ENCODE assay signal across 31 cellular contexts in genomic region chr9:116422119-116422979, GRCh38.
"Had no signal": no experiment of that assay in that cellular context is flagged by ENCODE, and none has a peak within 500 bp of the region (broad histone marks: within the 10 kb centered on the region; RNA-seq: fewer than 3 reads in every experiment).

No MANE protein-coding gene starts in this region.

- H3K27me3 Mint-ChIP-seq: activated CD4-positive, alpha-beta memory T cell treated with anti-CD3 and anti-CD28 coated beads for 36 hours; activated CD4-positive, alpha-beta T cell treated with anti-CD3 and anti-CD28 coated beads for 36 hours; activated CD4-positive, alpha-beta T cell treated with anti-CD3 and anti-CD28 coated beads, Interleukin-2, amount 10 ng/mL, durations not matched to agents 24 days and 14 days; activated CD8-positive, alpha-beta memory T cell treated with anti-CD3 and anti-CD28 coated beads, Interleukin-2, amount 10 ng/mL, durations not matched to agents 7 days and 5 days; activated naive CD4-positive, alpha-beta T cell treated with anti-CD3 and anti-CD28 coated beads, Interleukin-2, amount 50 U/mL, for 24 hours; activated naive CD8-positive, alpha-beta T cell treated with anti-CD3 and anti-CD28 coated beads for 36 hours; activated naive CD8-positive, alpha-beta T cell treated with anti-CD3 and anti-CD28 coated beads, Interleukin-2, amount 50 U/mL, for 24 hours; effector memory CD8-positive, alpha-beta T cell had no signal

- H3K27ac ChIP-seq: adrenal gland, body of pancreas, esophagus squamous epithelium, heart left ventricle had no signal

- H3K4me3 ChIP-seq: adrenal gland, body of pancreas, esophagus squamous epithelium, heart left ventricle had no signal

- H3K27ac Mint-ChIP-seq: activated CD4-positive, alpha-beta memory T cell treated with anti-CD3 and anti-CD28 coated beads for 36 hours; activated CD4-positive, alpha-beta T cell treated with anti-CD3 and anti-CD28 coated beads for 36 hours; activated CD4-positive, alpha-beta T cell treated with anti-CD3 and anti-CD28 coated beads, Interleukin-2, amount 10 ng/mL, durations not matched to agents 24 days and 14 days; activated CD8-positive, alpha-beta memory T cell treated with anti-CD3 and anti-CD28 coated beads, Interleukin-2, amount 10 ng/mL, durations not matched to agents 7 days and 5 days; activated CD8-positive, alpha-beta T cell treated with anti-CD3 and anti-CD28 coated beads, Interleukin-2, amount 10 ng/mL, durations not matched to agents 7 days and 5 days; activated naive CD4-positive, alpha-beta T cell treated with anti-CD3 and anti-CD28 coated beads for 36 hours; activated naive CD4-positive, alpha-beta T cell treated with anti-CD3 and anti-CD28 coated beads, Interleukin-2, amount 50 U/mL, for 24 hours; activated naive CD8-positive, alpha-beta T cell treated with anti-CD3 and anti-CD28 coated beads for 36 hours; activated naive CD8-positive, alpha-beta T cell treated with anti-CD3 and anti-CD28 coated beads, Interleukin-2, amount 50 U/mL, for 24 hours; activated T-helper 1 cell treated with anti-CD3 and anti-CD28 coated beads, Interleukin-12 subunit alpha, Interleukin-12 subunit beta, Interleukin-2, Interleukin-4 antibody, amounts not matched to agents 30 ng/mL and 10 ng/mL and 1 ng/mL, durations not matched to agents 14 hours and 24 hours and 36 hours; activated T-helper 2 cell treated with anti-CD3 and anti-CD28 coated beads, Interferon-gamma antibody, Interleukin-2, Interleukin-4, amounts not matched to agents 10 μg/mL and 5 μg/mL and 100 μg/mL, durations not matched to agents 14 hours and 24 hours and 36 hours; effector memory CD8-positive, alpha-beta T cell; T-helper 1 cell treated with Interleukin-12 subunit alpha and Interleukin-12 subunit beta and Interleukin-4 antibody, amounts not matched to agents 30 μg/mL and 1 μg/mL, for 36 hours had no signal

- H3K36me3 ChIP-seq: adrenal gland, esophagus squamous epithelium, heart left ventricle had no signal

- ATAC-seq: activated CD4-positive, alpha-beta T cell treated with anti-CD3 and anti-CD28 coated beads for 36 hours; activated CD8-positive, alpha-beta memory T cell treated with anti-CD3 and anti-CD28 coated beads, Interleukin-2, amount 10 ng/mL, durations not matched to agents 7 days and 5 days; activated CD8-positive, alpha-beta T cell treated with anti-CD3 and anti-CD28 coated beads, Interleukin-2, amount 10 ng/mL, durations not matched to agents 7 days and 5 days; activated naive CD8-positive, alpha-beta T cell treated with anti-CD3 and anti-CD28 coated beads, Interleukin-2, amount 50 U/mL, for 24 hours; body of pancreas; effector memory CD8-positive, alpha-beta T cell; heart left ventricle had no signal

- DNase-seq: activated CD4-positive, alpha-beta memory T cell treated with anti-CD3 and anti-CD28 coated beads for 36 hours; activated CD4-positive, alpha-beta T cell treated with anti-CD3 and anti-CD28 coated beads for 36 hours; activated CD4-positive, alpha-beta T cell treated with anti-CD3 and anti-CD28 coated beads, Interleukin-2, amount 10 ng/mL, durations not matched to agents 24 days and 14 days; activated CD4-positive, CD25-positive, alpha-beta regulatory T cell; activated CD4-positive, CD25-positive, alpha-beta regulatory T cell treated with anti-CD3 and anti-CD28 coated beads, Interleukin-2, amount 50 U/mL, for 72 hours; activated CD8-positive, alpha-beta memory T cell treated with anti-CD3 and anti-CD28 coated beads, Interleukin-2, amount 10 ng/mL, durations not matched to agents 7 days and 5 days; activated CD8-positive, alpha-beta memory T cell treated with anti-CD3 and anti-CD28 coated beads, Interleukin-2, amount 50 U/mL, for 4 hours; activated CD8-positive, alpha-beta T cell treated with anti-CD3 and anti-CD28 coated beads, Interleukin-2, amount 10 ng/mL, durations not matched to agents 7 days and 5 days; activated effector memory CD4-positive, alpha-beta T cell treated with anti-CD3 and anti-CD28 coated beads, Interleukin-2, amount 50 U/mL, for 16 hours; activated naive CD4-positive, alpha-beta T cell treated with anti-CD3 and anti-CD28 coated beads for 36 hours; activated naive CD8-positive, alpha-beta T cell treated with anti-CD3 and anti-CD28 coated beads for 36 hours; activated naive CD8-positive, alpha-beta T cell treated with anti-CD3 and anti-CD28 coated beads, Interleukin-2, amount 50 U/mL, for 24 hours; activated T-cell treated with anti-CD3 and anti-CD28 coated beads, Interleukin-2, amount 50 U/mL, for 1 hour; activated T-cell treated with anti-CD3 and anti-CD28 coated beads, Interleukin-2, amount 50 U/mL, for 48 hours; adrenal gland; amygdala; aorta; body of pancreas; caudate nucleus; cortex of kidney; dermis blood vessel endothelial cell; effector CD4-positive, alpha-beta T cell; effector memory CD8-positive, alpha-beta T cell; esophagus squamous epithelium; heart left ventricle; hypothalamus; T-helper 9 cell had no signal

- H3K27me3 ChIP-seq: adrenal gland, body of pancreas, esophagus squamous epithelium, heart left ventricle had no signal

- H3K9me3 ChIP-seq: adrenal gland, body of pancreas, esophagus squamous epithelium, heart left ventricle had no signal

- H3K4me1 ChIP-seq: adrenal gland, body of pancreas, esophagus squamous epithelium, heart left ventricle had no signal

- H3K4me1 Mint-ChIP-seq: activated CD4-positive, alpha-beta T cell treated with anti-CD3 and anti-CD28 coated beads for 36 hours; activated CD4-positive, alpha-beta T cell treated with anti-CD3 and anti-CD28 coated beads, Interleukin-2, amount 10 ng/mL, durations not matched to agents 24 days and 14 days; activated CD8-positive, alpha-beta memory T cell treated with anti-CD3 and anti-CD28 coated beads, Interleukin-2, amount 10 ng/mL, durations not matched to agents 7 days and 5 days; activated naive CD4-positive, alpha-beta T cell treated with anti-CD3 and anti-CD28 coated beads, Interleukin-2, amount 50 U/mL, for 24 hours; activated naive CD8-positive, alpha-beta T cell treated with anti-CD3 and anti-CD28 coated beads for 36 hours; activated naive CD8-positive, alpha-beta T cell treated with anti-CD3 and anti-CD28 coated beads, Interleukin-2, amount 50 U/mL, for 24 hours had no signal

- H3K4me3 Mint-ChIP-seq: activated CD4-positive, alpha-beta memory T cell treated with anti-CD3 and anti-CD28 coated beads for 36 hours; activated CD4-positive, alpha-beta T cell treated with anti-CD3 and anti-CD28 coated beads for 36 hours; activated CD4-positive, alpha-beta T cell treated with anti-CD3 and anti-CD28 coated beads, Interleukin-2, amount 10 ng/mL, durations not matched to agents 24 days and 14 days; activated CD8-positive, alpha-beta memory T cell treated with anti-CD3 and anti-CD28 coated beads, Interleukin-2, amount 10 ng/mL, durations not matched to agents 7 days and 5 days; activated CD8-positive, alpha-beta T cell treated with anti-CD3 and anti-CD28 coated beads, Interleukin-2, amount 10 ng/mL, durations not matched to agents 7 days and 5 days; activated naive CD4-positive, alpha-beta T cell treated with anti-CD3 and anti-CD28 coated beads for 36 hours; activated naive CD4-positive, alpha-beta T cell treated with anti-CD3 and anti-CD28 coated beads, Interleukin-2, amount 50 U/mL, for 24 hours; activated naive CD8-positive, alpha-beta T cell treated with anti-CD3 and anti-CD28 coated beads for 36 hours; activated naive CD8-positive, alpha-beta T cell treated with anti-CD3 and anti-CD28 coated beads, Interleukin-2, amount 50 U/mL, for 24 hours; activated T-helper 1 cell treated with anti-CD3 and anti-CD28 coated beads, Interleukin-12 subunit alpha, Interleukin-12 subunit beta, Interleukin-2, Interleukin-4 antibody, amounts not matched to agents 30 ng/mL and 10 ng/mL and 1 ng/mL, durations not matched to agents 14 hours and 24 hours and 36 hours; effector memory CD8-positive, alpha-beta T cell; T-helper 1 cell treated with Interleukin-12 subunit alpha and Interleukin-12 subunit beta and Interleukin-4 antibody, amounts not matched to agents 30 μg/mL and 1 μg/mL, for 36 hours had no signal

- H3K9me3 Mint-ChIP-seq: activated CD4-positive, alpha-beta memory T cell treated with anti-CD3 and anti-CD28 coated beads for 36 hours; activated CD4-positive, alpha-beta T cell treated with anti-CD3 and anti-CD28 coated beads, Interleukin-2, amount 10 ng/mL, durations not matched to agents 24 days and 14 days; activated naive CD4-positive, alpha-beta T cell treated with anti-CD3 and anti-CD28 coated beads for 36 hours; activated naive CD4-positive, alpha-beta T cell treated with anti-CD3 and anti-CD28 coated beads, Interleukin-2, amount 50 U/mL, for 24 hours; activated naive CD8-positive, alpha-beta T cell treated with anti-CD3 and anti-CD28 coated beads for 36 hours; activated naive CD8-positive, alpha-beta T cell treated with anti-CD3 and anti-CD28 coated beads, Interleukin-2, amount 50 U/mL, for 24 hours; activated T-helper 1 cell treated with anti-CD3 and anti-CD28 coated beads, Interleukin-12 subunit alpha, Interleukin-12 subunit beta, Interleukin-2, Interleukin-4 antibody, amounts not matched to agents 30 ng/mL and 10 ng/mL and 1 ng/mL, durations not matched to agents 14 hours and 24 hours and 36 hours; activated T-helper 2 cell treated with anti-CD3 and anti-CD28 coated beads, Interferon-gamma antibody, Interleukin-2, Interleukin-4, amounts not matched to agents 10 μg/mL and 5 μg/mL and 100 μg/mL, durations not matched to agents 14 hours and 24 hours and 36 hours; effector memory CD8-positive, alpha-beta T cell had no signal
